1 cellular context compared by ENCODE assay signal in genomic region chr2:197873293-197873701, GRCh38.
TF ChIP-seq lines count a peak whose summit lies in the region.

No MANE protein-coding gene starts in this region.

TF ChIP-seq in HepG2, 621 proteins besides CTCF, POLR2A, EP300 and RAD21 (continued from another document):
- TF ChIP-seq ZBTB43 (CRISPR knock-in tag; conservative IDR thresholded peaks at IDR 0.05) (no peak), ZNF781 (CRISPR knock-in tag; IDR thresholded peaks at IDR 0.05; ENCODE audit: borderline replicate concordance, not compliant biosample characterization) (no peak), ZNF564 (CRISPR knock-in tag; IDR thresholded peaks at IDR 0.05) (no peak), RNF219 (CRISPR knock-in tag; IDR thresholded peaks at IDR 0.05) (no peak), ZNF546 (CRISPR knock-in tag; conservative IDR thresholded peaks at IDR 0.05) (no peak), ZNF33B (CRISPR knock-in tag; IDR thresholded peaks at IDR 0.05) (no peak), TERF1 (CRISPR knock-in tag; IDR thresholded peaks at IDR 0.05) (no peak), ZNF20 (CRISPR knock-in tag; IDR thresholded peaks at IDR 0.05) (no peak), CENPX (CRISPR knock-in tag; IDR thresholded peaks at IDR 0.05) (no peak), BCLAF1 (IDR thresholded peaks at IDR 0.05) (no peak), ZBTB44 (CRISPR knock-in tag; IDR thresholded peaks at IDR 0.05) (no peak), MZF1 (CRISPR knock-in tag; IDR thresholded peaks at IDR 0.05; ENCODE audit: borderline replicate concordance) (no peak)
TF ChIP-seq in HepG2: peak in this region for 0.
